In the genomic region with DNA sequence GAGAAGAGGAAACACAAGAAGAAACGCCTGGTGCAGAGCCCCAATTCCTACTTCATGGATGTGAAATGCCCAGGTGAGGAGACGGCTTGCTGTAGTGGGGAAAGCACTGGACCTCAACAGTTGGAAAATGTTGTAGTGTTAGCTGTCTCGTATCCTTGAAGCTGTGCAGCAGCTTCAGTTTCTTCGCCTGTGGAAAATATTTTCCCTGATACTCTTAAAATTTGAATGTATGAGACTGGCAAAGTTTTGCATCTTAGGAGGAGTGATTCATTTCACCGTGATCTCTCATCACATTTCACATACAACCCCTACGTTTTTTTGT, we compare ENCODE assay signal across 8 cellular contexts. TPM values are rescaled to one million over a fixed set of nuclear protein-coding genes. Genes with fewer than 3 reads are reported as not detected.
A peak's percentile ranks its signal among the peaks of the same experiment; 100 is the strongest.
DNase-seq lines count a peak whose midpoint lies in the region; ATAC-seq and TF ChIP-seq lines count a peak whose summit lies in the region.

No MANE protein-coding gene starts in this region.

- H3K27me3 ChIP-seq in AG04450 (ENCODE audit: control insufficient read depth, insufficient read depth, low read length), result no peaks in the 10 kb centered on the region
- no peaks in the 10 kb centered on the region for H3K27me3 ChIP-seq in Loucy (ENCODE audit: insufficient read depth, low read length, poor library complexity, severe bottlenecking)

- H3K4me2 ChIP-seq in Loucy (ENCODE audit: low read depth, low read length, poor library complexity, severe bottlenecking), result peak overlapping the region; percentile 95

- H3K9me2 ChIP-seq in Loucy (replicated peaks; ENCODE audit: low read depth, low read length), result no peaks in the 10 kb centered on the region

- H3K9me3 ChIP-seq in AG04450 (ENCODE audit: control insufficient read depth, insufficient read depth, low read length), result no peaks in the 10 kb centered on the region; the same call in 1 of the 2 replicates
- no peaks in the 10 kb centered on the region for H3K9me3 ChIP-seq in Loucy (ENCODE audit: insufficient read depth, low read depth, low read length)

- H3K27ac ChIP-seq in AG04450 (ENCODE audit: low read depth, low read length), result peak overlapping the region; percentile 83

- H3K36me3 ChIP-seq in Loucy (ENCODE audit: insufficient read depth, low read length), result peaks cover 23% of the 10 kb centered on the region

- POLR2A ChIA-PET in AG04450 (lab: Yijun Ruan, JAX), result interaction anchor here (0.6 to 2.3 kb wide), 12 partner anchors 8 to 423 kb away, joined by 3 to 35 read pairs (median 12); a partner anchor contains a TSS

- peak overlapping the region; percentile 91 for H3K4me3 Mint-ChIP-seq in dendritic cell treated with granulocyte-macrophage colony-stimulating factor and Interleukin-4, amounts not matched to agents 40 ng/mL and 50 ng/mL, for 4 days
- peak overlapping the region; percentile 93 to 100 (median 97) for H3K4me3 Mint-ChIP-seq in naive B cell

- H3K4me1 Mint-ChIP-seq in dendritic cell treated with granulocyte-macrophage colony-stimulating factor and Interleukin-4, amounts not matched to agents 40 ng/mL and 50 ng/mL, for 4 days (ENCODE audit: low read depth), result peaks cover 48% of the 10 kb centered on the region
- H3K4me1 Mint-ChIP-seq in naive B cell, result peaks cover 36 to 54% (median 42%) of the 10 kb centered on the region in 3 donors

- H3K4me1 ChIP-seq in Loucy (ENCODE audit: insufficient read depth, low read length, poor library complexity, severe bottlenecking), result peaks cover 25% of the 10 kb centered on the region

- H3K9me3 Mint-ChIP-seq in dendritic cell treated with granulocyte-macrophage colony-stimulating factor and Interleukin-4, amounts not matched to agents 40 ng/mL and 50 ng/mL, for 4 days, result no peaks in the 10 kb centered on the region
- no peaks in the 10 kb centered on the region for H3K9me3 Mint-ChIP-seq in naive B cell

- H3K36me3 Mint-ChIP-seq in dendritic cell treated with granulocyte-macrophage colony-stimulating factor and Interleukin-4, amounts not matched to agents 40 ng/mL and 50 ng/mL, for 4 days (ENCODE audit: low read depth), result peaks cover 56% of the 10 kb centered on the region
- peaks cover 27 to 32% of the 10 kb centered on the region in 2 donors for H3K36me3 Mint-ChIP-seq in naive B cell

- H3K27ac Mint-ChIP-seq in dendritic cell treated with granulocyte-macrophage colony-stimulating factor and Interleukin-4, amounts not matched to agents 40 ng/mL and 50 ng/mL, for 4 days, result peak overlapping the region; percentile 98
- peak overlapping the region; percentile 98 to 100 (median 100) for H3K27ac Mint-ChIP-seq in naive B cell

- no peak overlapping the region for H2AFZ ChIP-seq in Loucy (ENCODE audit: low read length)

- intact Hi-C loops in dendritic cell treated with granulocyte-macrophage colony-stimulating factor and Interleukin-4, amounts not matched to agents 40 ng/mL and 50 ng/mL, for 4 days (cut with micrococcal nuclease), result loop anchor here (2.0 to 5.0 kb wide), 2 partner anchors 191 to 320 kb away; a partner anchor contains a TSS

- peaks cover 24% of the 10 kb centered on the region for H4K20me1 ChIP-seq in Loucy (ENCODE audit: insufficient read depth, low read length, poor library complexity, severe bottlenecking)

- 0 out of 2 replicates have a peak, but pooled peaks cover 8% of the 10 kb centered on the region for H3F3A ChIP-seq in Loucy (ENCODE audit: low read depth)

- DNase-seq in AG04450 (ENCODE audit: low read depth, low spot score) (no peak), naive B cell (no peak), activated gamma-delta T cell treated with Interleukin-2 at 50 U/mL for 16 hours (no peak), NCI-H345 treated with DMSO at 0.1 percent for 48 hours (lab: John Stamatoyannopoulos, UW; ENCODE audit: unreplicated experiment) (no peak), COLO668 (lab: John Stamatoyannopoulos, UW; ENCODE audit: unreplicated experiment) (no peak)

- no peaks in the 10 kb centered on the region for H3K27me3 Mint-ChIP-seq in dendritic cell treated with granulocyte-macrophage colony-stimulating factor and Interleukin-4, amounts not matched to agents 40 ng/mL and 50 ng/mL, for 4 days
- no peaks in the 10 kb centered on the region for H3K27me3 Mint-ChIP-seq in naive B cell

- H3K9ac ChIP-seq in Loucy (ENCODE audit: low read depth, low read length, poor library complexity, severe bottlenecking), result peak overlapping the region; percentile 93

- no peak for ATAC-seq in naive B cell (ENCODE audit: low read depth in 2 of 2)
- ATAC-seq in HG03460 (IDR thresholded peaks at IDR 0.05; ENCODE audit: unreplicated experiment), result no peak

- TF ChIP-seq CTCF in AG04450 (IDR thresholded peaks at IDR 0.05; ENCODE audit: low read depth, low read length) (no peak), Loucy (conservative IDR thresholded peaks at IDR 0.05; ENCODE audit: low read length) (no peak)

- H3K4me3 ChIP-seq in AG04450 (ENCODE audit: low read depth, low read length), result peak overlapping the region; percentile 88
- H3K4me3 ChIP-seq in Loucy (ENCODE audit: low read length, poor library complexity, severe bottlenecking), result peak overlapping the region; percentile 85

- CTCF ChIA-PET in AG04450 (lab: Charles Lee), result interaction anchor here (0.6 to 1.5 kb wide), 2 partner anchors 24 to 358 kb away, joined by 3 to 5 read pairs; a partner anchor contains a TSS

- H3K79me2 ChIP-seq in Loucy (ENCODE audit: insufficient read depth, low read length), result peaks cover 35% of the 10 kb centered on the region

RNA-seq across cellular contexts. Expression of a gene that starts 0.6 kb away (rescaled TPM):
- polyA plus RNA-seq in AG04450 (2011; rRNA removed) (6,731 and 8,507 TPM in 2 replicates), naive B cell (ENCODE audit: low read depth in 6 of 6) (over 10,000 TPM; 15,695 to 24,474 (median 20,858) TPM)
- 380 and 444 TPM in 2 replicates for polyA minus RNA-seq in AG04450 (2011; rRNA and poly(A)+ RNA removed)

RNA-seq across cellular contexts. Expression of a gene that starts 5.0 kb away (rescaled TPM):
- polyA plus RNA-seq in AG04450 (2011; rRNA removed) (250 and 259 TPM in 2 replicates), naive B cell (ENCODE audit: low read depth in 6 of 6) (1 to 10 TPM in 3 of 6 donors, under 1 TPM in 1, not detected in 2; 0.88 to 2.6 (median 1.5) TPM)
- 89.1 and 96.0 TPM in 2 replicates for polyA minus RNA-seq in AG04450 (2011; rRNA and poly(A)+ RNA removed)

RNA-seq across cellular contexts. Expression of a gene that starts 13.6 kb away (rescaled TPM):
- polyA plus RNA-seq in AG04450 (2011; rRNA removed), result 159 and 160 TPM in 2 replicates
- 37.4 and 41.4 TPM in 2 replicates for polyA minus RNA-seq in AG04450 (2011; rRNA and poly(A)+ RNA removed)
- 100 to 1,000 TPM; 339 to 480 (median 361) TPM for polyA plus RNA-seq in naive B cell (ENCODE audit: low read depth in 6 of 6)

RNA-seq across cellular contexts. Expression of a gene that starts 23.4 kb away (rescaled TPM):
- 7.7 and 10.0 TPM in 2 replicates for polyA plus RNA-seq in AG04450 (2011; rRNA removed)
- polyA minus RNA-seq in AG04450 (2011; rRNA and poly(A)+ RNA removed), result 5.3 and 6.6 TPM in 2 replicates
- polyA plus RNA-seq in naive B cell (ENCODE audit: low read depth in 6 of 6), result 10 to 100 TPM; 12.2 to 16.9 (median 15.6) TPM

RNA-seq across cellular contexts. Expression of a gene that starts 27.8 kb away (rescaled TPM):
- polyA plus RNA-seq in AG04450 (2011; rRNA removed) (84.0 and 98.6 TPM in 2 replicates), naive B cell (ENCODE audit: low read depth in 6 of 6) (10 to 100 TPM; 36.0 to 66.7 (median 52.6) TPM)
- 56.2 and 69.9 TPM in 2 replicates for polyA minus RNA-seq in AG04450 (2011; rRNA and poly(A)+ RNA removed)

Comparison
In these comparisons a context has a peak if more than half of its experiments do, and no peak if none do; other contexts are left out.
1. RNA of a gene that starts 5.0 kb away (polyA plus RNA-seq): 250 to 259 TPM in AG04450; 0.88 to 2.6 TPM in naive B cell; every median in the first group is over 10 times any median in the second.